8 cellular contexts compared by ENCODE assay signal in the genomic region with DNA sequence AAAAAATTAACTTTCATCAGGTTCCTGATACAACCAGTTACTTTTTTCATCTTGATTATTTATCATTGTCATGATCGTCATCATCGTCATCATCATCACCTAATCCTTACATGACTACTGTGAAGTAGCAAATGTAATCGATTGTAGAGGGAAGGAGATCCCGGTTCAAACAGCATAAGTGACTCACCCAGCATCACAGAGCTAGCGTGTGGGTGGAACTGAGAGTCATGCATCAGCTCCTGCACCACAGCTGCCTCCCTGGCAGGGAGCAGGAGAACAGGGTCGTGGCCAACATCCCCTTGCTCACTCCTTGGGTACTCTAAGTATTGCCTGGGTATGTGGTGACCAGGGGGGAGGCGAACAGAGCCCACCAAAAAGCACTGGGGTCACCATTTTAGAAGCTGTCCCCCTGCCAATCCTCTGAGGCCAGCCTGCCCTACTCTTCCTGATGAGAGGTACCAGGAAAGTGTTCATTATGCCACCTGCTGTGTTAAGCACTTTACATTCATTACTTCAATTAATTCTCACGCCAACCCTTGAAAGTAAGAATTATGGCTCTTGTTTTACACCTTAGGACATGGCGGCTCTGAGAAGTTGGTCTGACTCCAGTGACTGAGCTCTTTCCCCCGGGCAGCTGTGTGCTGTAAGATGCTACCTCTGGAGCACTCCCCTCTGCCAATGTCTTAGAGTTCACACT.
A peak's percentile ranks its signal among the peaks of the same experiment; 100 is the strongest.
DNase-seq lines count a peak whose midpoint lies in the region; ATAC-seq and TF ChIP-seq lines count a peak whose summit lies in the region.

No MANE protein-coding gene starts in this region.

- POLR2A ChIA-PET in SK-N-SH (lab: Yijun Ruan, JAX) = no interaction called here

- no peak overlapping the region for H2AFZ ChIP-seq in MM.1S (ENCODE audit: low read length)
- no peak overlapping the region for H2AFZ ChIP-seq in SK-N-SH (ENCODE audit: low read depth)

- H3K9me3 Mint-ChIP-seq in activated naive CD4-positive, alpha-beta T cell treated with anti-CD3 and anti-CD28 coated beads for 36 hours = no peaks in the 10 kb centered on the region

- H3K4me3 ChIP-seq in MG63 (no peak overlapping the region), psoas muscle (no peak overlapping the region), MM.1S (ENCODE audit: low read length) (no peak overlapping the region), SK-N-SH (ENCODE audit: low read depth in 2 of 2, low read length in 1 of 2) (no peak overlapping the region)

- H3K9me3 ChIP-seq in MG63 (no peaks in the 10 kb centered on the region), psoas muscle (no peaks in the 10 kb centered on the region), MM.1S (replicated peaks; ENCODE audit: insufficient read depth, low read length) (no peaks in the 10 kb centered on the region), SK-N-SH (no peaks in the 10 kb centered on the region)

- intact Hi-C loops in left cardiac atrium (cut with DNase I) = no loop called here
- intact Hi-C loops in cardiac septum (cut with DNase I) = no loop called here
- intact Hi-C loops in activated naive CD4-positive, alpha-beta T cell treated with anti-CD3 and anti-CD28 coated beads for 36 hours (cut with micrococcal nuclease) = loop anchor here (1.0 to 5.0 kb wide), 11 partner anchors 90 to 702 kb away; no protein-coding TSS in a partner anchor
- intact Hi-C loops in posterior cingulate gyrus (cut with DNase I) = no loop called here
- intact Hi-C loops in psoas muscle (cut with DNase I) = loop anchor here in 1 of 2 donors (5.0 to 10.0 kb wide), 2 partner anchors 94 to 342 kb away; no protein-coding TSS in a partner anchor

- CTCF ChIA-PET in activated naive CD4-positive, alpha-beta T cell treated with anti-CD3 and anti-CD28 coated beads for 36 hours (lab: Charles Lee) = interaction anchor here (0.6 to 1.2 kb wide), 4 partner anchors 169 to 476 kb away, joined by 3 to 6 read pairs (median 4); no protein-coding TSS in a partner anchor
- CTCF ChIA-PET in SK-N-SH (lab: Yijun Ruan, JAX) = interaction anchor here (1.2 kb wide), 1 partner anchor 17 kb away, joined by 3 read pairs; no protein-coding TSS in a partner anchor

- ATAC-seq in left cardiac atrium = peak in 1 of 2 donors; percentile 61
- ATAC-seq in psoas muscle = no peak

- no peaks in the 10 kb centered on the region for H3K27me3 Mint-ChIP-seq in activated naive CD4-positive, alpha-beta T cell treated with anti-CD3 and anti-CD28 coated beads for 36 hours (ENCODE audit: low read depth)

- H3K36me3 Mint-ChIP-seq in activated naive CD4-positive, alpha-beta T cell treated with anti-CD3 and anti-CD28 coated beads for 36 hours (ENCODE audit: low read depth) = no peaks in the 10 kb centered on the region

- no peak overlapping the region for H3K4me2 ChIP-seq in MM.1S (ENCODE audit: low read depth, low read length)
- no peak overlapping the region for H3K4me2 ChIP-seq in SK-N-SH

- H3K27me3 ChIP-seq in MG63 (no peaks in the 10 kb centered on the region), psoas muscle (ENCODE audit: insufficient read depth in 3 of 3, low read length in 2 of 3) (no peaks in the 10 kb centered on the region), MM.1S (replicated peaks; ENCODE audit: insufficient read depth, low read length) (no peaks in the 10 kb centered on the region), SK-N-SH (ENCODE audit: insufficient read depth) (no peaks in the 10 kb centered on the region)

- H3K27ac Mint-ChIP-seq in activated naive CD4-positive, alpha-beta T cell treated with anti-CD3 and anti-CD28 coated beads for 36 hours = peak overlapping the region; percentile 64

- peaks cover 26% of the 10 kb centered on the region for H3K4me1 ChIP-seq in psoas muscle
- H3K4me1 ChIP-seq in MM.1S (ENCODE audit: low read length) = no peaks in the 10 kb centered on the region
- no peaks in the 10 kb centered on the region; a peak in 1 of 4 replicates for H3K4me1 ChIP-seq in SK-N-SH (ENCODE audit: control insufficient read depth in 1 of 2, insufficient read depth in 2 of 2, low read depth in 1 of 2, low read length in 1 of 2)

- no peaks in the 10 kb centered on the region for H3K36me3 ChIP-seq in MG63
- H3K36me3 ChIP-seq in psoas muscle (ENCODE audit: insufficient read depth in 1 of 2, low read depth in 1 of 2) = no peaks in the 10 kb centered on the region
- no peaks in the 10 kb centered on the region for H3K36me3 ChIP-seq in MM.1S (replicated peaks; ENCODE audit: insufficient read depth, low read length)
- no peaks in the 10 kb centered on the region for H3K36me3 ChIP-seq in SK-N-SH (replicated peaks in 1 of 2; ENCODE audit: control insufficient read depth in 1 of 2, insufficient read depth in 2 of 2, low read length in 1 of 2)

- DNase-seq in left cardiac atrium (peak; percentile 39), cardiac septum (ENCODE audit: low spot score) (no peak), MG63 (peak; percentile 96), posterior cingulate gyrus (peak in 6 of 10 donors; percentile 15 to 90 (median 63)), psoas muscle (no peak), MM.1S (no peak), SK-N-SH (no peak)
- DNase-seq in activated naive CD4-positive, alpha-beta T cell treated with anti-CD3 and anti-CD28 coated beads for 36 hours = peak; percentile 92

- no peaks in the 10 kb centered on the region for H3K79me2 ChIP-seq in MM.1S (ENCODE audit: low read length)
- no peaks in the 10 kb centered on the region for H3K79me2 ChIP-seq in SK-N-SH (ENCODE audit: insufficient read depth)

- H3K9ac ChIP-seq in MM.1S (ENCODE audit: low read length) (no peak overlapping the region), SK-N-SH (no peak overlapping the region)

- H3F3A ChIP-seq in MM.1S (ENCODE audit: insufficient read depth, low read length) (no peaks in the 10 kb centered on the region), SK-N-SH (replicated peaks; ENCODE audit: insufficient read depth) (no peaks in the 10 kb centered on the region)

- H3K9me2 ChIP-seq in MM.1S (replicated peaks; ENCODE audit: insufficient read depth, low read length) (no peaks in the 10 kb centered on the region), SK-N-SH (no peaks in the 10 kb centered on the region)

- WGBS in psoas muscle, 3 donors = 65 to 79% (median 72%) methylated on average over 10 of the region's 10 CpGs
- 49% methylated on average over 10 of the region's 10 CpGs for WGBS in SK-N-SH (ENCODE audit: low lambda C conversion rate)

- H3K4me3 Mint-ChIP-seq in activated naive CD4-positive, alpha-beta T cell treated with anti-CD3 and anti-CD28 coated beads for 36 hours = no peak overlapping the region

- peaks cover 24% of the 10 kb centered on the region for H3K4me1 Mint-ChIP-seq in activated naive CD4-positive, alpha-beta T cell treated with anti-CD3 and anti-CD28 coated beads for 36 hours (ENCODE audit: low read depth)

- no peak overlapping the region for H3K27ac ChIP-seq in psoas muscle
- H3K27ac ChIP-seq in MM.1S (ENCODE audit: low read length) = no peak overlapping the region
- no peak overlapping the region for H3K27ac ChIP-seq in SK-N-SH (ENCODE audit: low read depth in 2 of 2, low read length in 1 of 2)

- TF ChIP-seq EP300 in SK-N-SH (IDR thresholded peaks at IDR 0.05; ENCODE audit: borderline replicate concordance in 1 of 2, low read depth in 1 of 2, low read length in 1 of 2) = no peak

- no peaks in the 10 kb centered on the region for H4K20me1 ChIP-seq in MM.1S (ENCODE audit: insufficient read depth, low read length)
- no peaks in the 10 kb centered on the region for H4K20me1 ChIP-seq in SK-N-SH (ENCODE audit: insufficient read depth)

- TF ChIP-seq CTCF in psoas muscle (IDR thresholded peaks at IDR 0.05) (no peak), MM.1S (IDR thresholded peaks at IDR 0.05; ENCODE audit: low read length) (no peak), SK-N-SH (IDR thresholded peaks at IDR 0.05) (no peak)

- no peak for TF ChIP-seq RAD21 in SK-N-SH (IDR thresholded peaks at IDR 0.05; ENCODE audit: low read length)

TF ChIP-seq in SK-N-SH, 30 proteins besides CTCF, POLR2A, EP300 and RAD21 (continues in another document):
- TF ChIP-seq EZH2phosphoT487 (IDR thresholded peaks at IDR 0.05; ENCODE audit: borderline replicate concordance, low read depth) (no peak), POLR2AphosphoS5 (IDR thresholded peaks at IDR 0.05; ENCODE audit: low read depth, low read length) (no peak), RXRA (IDR thresholded peaks at IDR 0.05; ENCODE audit: borderline replicate concordance, low read depth) (no peak), FOSL2 (IDR thresholded peaks at IDR 0.05; ENCODE audit: borderline replicate concordance, low read depth) (no peak), MEF2A (IDR thresholded peaks at IDR 0.05; ENCODE audit: borderline replicate concordance, low read depth) (no peak), RFX5 (IDR thresholded peaks at IDR 0.05; ENCODE audit: low read length) (no peak), SMC3 (IDR thresholded peaks at IDR 0.05; ENCODE audit: low read depth, low read length) (no peak), TEAD4 (IDR thresholded peaks at IDR 0.05; ENCODE audit: borderline replicate concordance, insufficient read depth) (no peak), GATA2 (CRISPR knock-in tag; IDR thresholded peaks at IDR 0.05) (no peak), JUND (IDR thresholded peaks at IDR 0.05) (no peak)
- TF ChIP-seq, protein P1, sequence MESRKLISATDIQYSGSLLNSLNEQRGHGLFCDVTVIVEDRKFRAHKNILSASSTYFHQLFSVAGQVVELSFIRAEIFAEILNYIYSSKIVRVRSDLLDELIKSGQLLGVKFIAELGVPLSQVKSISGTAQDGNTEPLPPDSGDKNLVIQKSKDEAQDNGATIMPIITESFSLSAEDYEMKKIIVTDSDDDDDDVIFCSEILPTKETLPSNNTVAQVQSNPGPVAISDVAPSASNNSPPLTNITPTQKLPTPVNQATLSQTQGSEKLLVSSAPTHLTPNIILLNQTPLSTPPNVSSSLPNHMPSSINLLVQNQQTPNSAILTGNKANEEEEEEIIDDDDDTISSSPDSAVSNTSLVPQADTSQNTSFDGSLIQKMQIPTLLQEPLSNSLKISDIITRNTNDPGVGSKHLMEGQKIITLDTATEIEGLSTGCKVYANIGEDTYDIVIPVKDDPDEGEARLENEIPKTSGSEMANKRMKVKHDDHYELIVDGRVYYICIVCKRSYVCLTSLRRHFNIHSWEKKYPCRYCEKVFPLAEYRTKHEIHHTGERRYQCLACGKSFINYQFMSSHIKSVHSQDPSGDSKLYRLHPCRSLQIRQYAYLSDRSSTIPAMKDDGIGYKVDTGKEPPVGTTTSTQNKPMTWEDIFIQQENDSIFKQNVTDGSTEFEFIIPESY (IDR thresholded peaks at IDR 0.05; ENCODE audit: borderline replicate concordance, low read depth) = no peak
- TF ChIP-seq, protein P2, sequence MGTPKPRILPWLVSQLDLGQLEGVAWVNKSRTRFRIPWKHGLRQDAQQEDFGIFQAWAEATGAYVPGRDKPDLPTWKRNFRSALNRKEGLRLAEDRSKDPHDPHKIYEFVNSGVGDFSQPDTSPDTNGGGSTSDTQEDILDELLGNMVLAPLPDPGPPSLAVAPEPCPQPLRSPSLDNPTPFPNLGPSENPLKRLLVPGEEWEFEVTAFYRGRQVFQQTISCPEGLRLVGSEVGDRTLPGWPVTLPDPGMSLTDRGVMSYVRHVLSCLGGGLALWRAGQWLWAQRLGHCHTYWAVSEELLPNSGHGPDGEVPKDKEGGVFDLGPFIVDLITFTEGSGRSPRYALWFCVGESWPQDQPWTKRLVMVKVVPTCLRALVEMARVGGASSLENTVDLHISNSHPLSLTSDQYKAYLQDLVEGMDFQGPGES (IDR thresholded peaks at IDR 0.05; ENCODE audit: low read depth, low read length) = no peak

Comparison
In these comparisons a context has a peak if more than half of its experiments do, and no peak if none do; other contexts are left out.
1. DNase-seq: peak in left cardiac atrium (single experiment), MG63 (single experiment), activated naive CD4-positive, alpha-beta T cell treated with anti-CD3 and anti-CD28 coated beads for 36 hours (single experiment) and posterior cingulate gyrus (6 of 10); none in cardiac septum (single experiment), psoas muscle (0 of 2), MM.1S (single experiment) and SK-N-SH (single experiment).